1 cellular context compared by ENCODE assay signal in the genomic region with DNA sequence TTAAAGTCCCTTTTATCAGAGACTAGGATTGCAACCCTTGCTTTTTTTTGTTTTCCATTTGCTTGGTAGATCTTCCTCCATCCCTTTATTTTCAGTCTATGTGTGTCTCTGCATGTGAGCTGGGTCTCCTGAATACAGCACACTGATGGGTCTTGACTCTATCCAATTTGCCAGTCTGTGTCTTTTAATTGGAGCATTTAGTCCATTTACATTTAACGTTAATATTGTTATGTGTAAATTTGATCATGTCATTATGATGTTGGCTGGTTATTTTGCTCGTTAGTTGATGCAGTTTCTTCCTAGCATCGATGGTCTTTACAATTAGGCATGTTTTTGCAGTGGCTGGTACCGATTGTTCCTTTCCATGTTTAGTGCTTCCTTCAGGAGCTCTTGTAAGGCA.
A peak's percentile ranks its signal among the peaks of the same experiment; 100 is the strongest.
TF ChIP-seq lines count a peak whose summit lies in the region.

No MANE protein-coding gene starts in this region.

TF ChIP-seq in K562, 482 proteins besides CTCF, POLR2A, EP300 and RAD21:
- TF ChIP-seq ZNF354B (CRISPR knock-in tag; IDR thresholded peaks at IDR 0.05) (peak; percentile 68), ZNF507 (tag; conservative IDR thresholded peaks at IDR 0.05) (peak; percentile 95)
